1 cellular context compared by ENCODE assay signal in the genomic region with DNA sequence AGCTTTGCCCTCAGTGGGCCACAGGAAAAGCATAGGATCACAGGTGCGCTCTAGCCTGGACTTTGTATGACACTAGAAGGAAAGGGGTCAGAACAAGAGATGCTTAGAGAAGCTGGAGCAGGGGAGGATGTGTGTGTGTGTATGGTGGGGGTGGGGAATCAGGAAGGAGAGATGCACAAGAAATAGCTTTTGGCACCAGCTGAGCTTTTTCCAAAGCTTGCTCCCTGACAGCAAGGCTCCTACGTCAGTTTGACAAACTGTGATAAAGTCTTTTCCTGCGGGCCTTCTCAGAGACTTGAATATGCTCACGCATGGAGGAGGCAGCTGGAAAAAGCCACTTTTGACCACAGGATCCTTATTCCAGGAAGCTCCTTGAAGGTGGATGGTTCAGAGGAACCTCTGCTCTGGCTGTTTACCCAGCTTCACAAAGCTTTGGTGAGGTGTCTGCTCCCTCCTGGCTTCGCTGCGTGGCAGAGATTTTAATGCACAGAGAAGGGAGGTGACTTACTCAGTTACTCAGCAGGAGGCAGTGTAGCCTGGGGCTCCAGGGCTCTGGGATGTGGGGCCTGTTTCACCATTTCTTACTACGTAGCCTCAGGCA.
TF ChIP-seq lines count a peak whose summit lies in the region.

No MANE protein-coding gene starts in this region.

TF ChIP-seq in GM23338, 12 proteins besides CTCF, POLR2A, EP300 and RAD21 (continued from another document):
- TF ChIP-seq, protein P1, sequence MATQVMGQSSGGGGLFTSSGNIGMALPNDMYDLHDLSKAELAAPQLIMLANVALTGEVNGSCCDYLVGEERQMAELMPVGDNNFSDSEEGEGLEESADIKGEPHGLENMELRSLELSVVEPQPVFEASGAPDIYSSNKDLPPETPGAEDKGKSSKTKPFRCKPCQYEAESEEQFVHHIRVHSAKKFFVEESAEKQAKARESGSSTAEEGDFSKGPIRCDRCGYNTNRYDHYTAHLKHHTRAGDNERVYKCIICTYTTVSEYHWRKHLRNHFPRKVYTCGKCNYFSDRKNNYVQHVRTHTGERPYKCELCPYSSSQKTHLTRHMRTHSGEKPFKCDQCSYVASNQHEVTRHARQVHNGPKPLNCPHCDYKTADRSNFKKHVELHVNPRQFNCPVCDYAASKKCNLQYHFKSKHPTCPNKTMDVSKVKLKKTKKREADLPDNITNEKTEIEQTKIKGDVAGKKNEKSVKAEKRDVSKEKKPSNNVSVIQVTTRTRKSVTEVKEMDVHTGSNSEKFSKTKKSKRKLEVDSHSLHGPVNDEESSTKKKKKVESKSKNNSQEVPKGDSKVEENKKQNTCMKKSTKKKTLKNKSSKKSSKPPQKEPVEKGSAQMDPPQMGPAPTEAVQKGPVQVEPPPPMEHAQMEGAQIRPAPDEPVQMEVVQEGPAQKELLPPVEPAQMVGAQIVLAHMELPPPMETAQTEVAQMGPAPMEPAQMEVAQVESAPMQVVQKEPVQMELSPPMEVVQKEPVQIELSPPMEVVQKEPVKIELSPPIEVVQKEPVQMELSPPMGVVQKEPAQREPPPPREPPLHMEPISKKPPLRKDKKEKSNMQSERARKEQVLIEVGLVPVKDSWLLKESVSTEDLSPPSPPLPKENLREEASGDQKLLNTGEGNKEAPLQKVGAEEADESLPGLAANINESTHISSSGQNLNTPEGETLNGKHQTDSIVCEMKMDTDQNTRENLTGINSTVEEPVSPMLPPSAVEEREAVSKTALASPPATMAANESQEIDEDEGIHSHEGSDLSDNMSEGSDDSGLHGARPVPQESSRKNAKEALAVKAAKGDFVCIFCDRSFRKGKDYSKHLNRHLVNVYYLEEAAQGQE (IDR thresholded peaks at IDR 0.05; ENCODE audit: unreplicated experiment), result no peak
- TF ChIP-seq, protein P2, sequence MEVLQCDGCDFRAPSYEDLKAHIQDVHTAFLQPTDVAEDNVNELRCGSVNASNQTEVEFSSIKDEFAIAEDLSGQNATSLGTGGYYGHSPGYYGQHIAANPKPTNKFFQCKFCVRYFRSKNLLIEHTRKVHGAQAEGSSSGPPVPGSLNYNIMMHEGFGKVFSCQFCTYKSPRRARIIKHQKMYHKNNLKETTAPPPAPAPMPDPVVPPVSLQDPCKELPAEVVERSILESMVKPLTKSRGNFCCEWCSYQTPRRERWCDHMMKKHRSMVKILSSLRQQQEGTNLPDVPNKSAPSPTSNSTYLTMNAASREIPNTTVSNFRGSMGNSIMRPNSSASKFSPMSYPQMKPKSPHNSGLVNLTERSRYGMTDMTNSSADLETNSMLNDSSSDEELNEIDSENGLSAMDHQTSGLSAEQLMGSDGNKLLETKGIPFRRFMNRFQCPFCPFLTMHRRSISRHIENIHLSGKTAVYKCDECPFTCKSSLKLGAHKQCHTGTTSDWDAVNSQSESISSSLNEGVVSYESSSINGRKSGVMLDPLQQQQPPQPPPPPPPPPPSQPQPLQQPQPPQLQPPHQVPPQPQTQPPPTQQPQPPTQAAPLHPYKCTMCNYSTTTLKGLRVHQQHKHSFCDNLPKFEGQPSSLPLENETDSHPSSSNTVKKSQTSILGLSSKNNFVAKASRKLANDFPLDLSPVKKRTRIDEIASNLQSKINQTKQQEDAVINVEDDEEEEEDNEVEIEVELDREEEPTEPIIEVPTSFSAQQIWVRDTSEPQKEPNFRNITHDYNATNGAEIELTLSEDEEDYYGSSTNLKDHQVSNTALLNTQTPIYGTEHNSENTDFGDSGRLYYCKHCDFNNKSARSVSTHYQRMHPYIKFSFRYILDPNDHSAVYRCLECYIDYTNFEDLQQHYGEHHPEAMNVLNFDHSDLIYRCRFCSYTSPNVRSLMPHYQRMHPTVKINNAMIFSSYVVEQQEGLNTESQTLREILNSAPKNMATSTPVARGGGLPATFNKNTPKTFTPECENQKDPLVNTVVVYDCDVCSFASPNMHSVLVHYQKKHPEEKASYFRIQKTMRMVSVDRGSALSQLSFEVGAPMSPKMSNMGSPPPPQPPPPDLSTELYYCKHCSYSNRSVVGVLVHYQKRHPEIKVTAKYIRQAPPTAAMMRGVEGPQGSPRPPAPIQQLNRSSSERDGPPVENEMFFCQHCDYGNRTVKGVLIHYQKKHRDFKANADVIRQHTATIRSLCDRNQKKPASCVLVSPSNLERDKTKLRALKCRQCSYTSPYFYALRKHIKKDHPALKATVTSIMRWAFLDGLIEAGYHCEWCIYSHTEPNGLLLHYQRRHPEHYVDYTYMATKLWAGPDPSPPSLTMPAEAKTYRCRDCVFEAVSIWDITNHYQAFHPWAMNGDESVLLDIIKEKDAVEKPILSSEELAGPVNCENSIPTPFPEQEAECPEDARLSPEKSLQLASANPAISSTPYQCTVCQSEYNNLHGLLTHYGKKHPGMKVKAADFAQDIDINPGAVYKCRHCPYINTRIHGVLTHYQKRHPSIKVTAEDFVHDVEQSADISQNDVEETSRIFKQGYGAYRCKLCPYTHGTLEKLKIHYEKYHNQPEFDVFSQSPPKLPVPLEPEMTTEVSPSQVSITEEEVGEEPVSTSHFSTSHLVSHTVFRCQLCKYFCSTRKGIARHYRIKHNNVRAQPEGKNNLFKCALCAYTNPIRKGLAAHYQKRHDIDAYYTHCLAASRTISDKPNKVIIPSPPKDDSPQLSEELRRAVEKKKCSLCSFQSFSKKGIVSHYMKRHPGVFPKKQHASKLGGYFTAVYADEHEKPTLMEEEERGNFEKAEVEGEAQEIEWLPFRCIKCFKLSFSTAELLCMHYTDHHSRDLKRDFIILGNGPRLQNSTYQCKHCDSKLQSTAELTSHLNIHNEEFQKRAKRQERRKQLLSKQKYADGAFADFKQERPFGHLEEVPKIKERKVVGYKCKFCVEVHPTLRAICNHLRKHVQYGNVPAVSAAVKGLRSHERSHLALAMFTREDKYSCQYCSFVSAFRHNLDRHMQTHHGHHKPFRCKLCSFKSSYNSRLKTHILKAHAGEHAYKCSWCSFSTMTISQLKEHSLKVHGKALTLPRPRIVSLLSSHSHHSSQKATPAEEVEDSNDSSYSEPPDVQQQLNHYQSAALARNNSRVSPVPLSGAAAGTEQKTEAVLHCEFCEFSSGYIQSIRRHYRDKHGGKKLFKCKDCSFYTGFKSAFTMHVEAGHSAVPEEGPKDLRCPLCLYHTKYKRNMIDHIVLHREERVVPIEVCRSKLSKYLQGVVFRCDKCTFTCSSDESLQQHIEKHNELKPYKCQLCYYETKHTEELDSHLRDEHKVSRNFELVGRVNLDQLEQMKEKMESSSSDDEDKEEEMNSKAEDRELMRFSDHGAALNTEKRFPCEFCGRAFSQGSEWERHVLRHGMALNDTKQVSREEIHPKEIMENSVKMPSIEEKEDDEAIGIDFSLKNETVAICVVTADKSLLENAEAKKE (CRISPR knock-in tag; IDR thresholded peaks at IDR 0.05), result no peak
- TF ChIP-seq STAT1 (IDR thresholded peaks at IDR 0.05; ENCODE audit: unreplicated experiment) (no peak), ZNF331 (CRISPR knock-in tag; IDR thresholded peaks at IDR 0.05; ENCODE audit: low read depth) (no peak), CREB1 (CRISPR knock-in tag; IDR thresholded peaks at IDR 0.05; ENCODE audit: low read depth) (no peak), NANOG (IDR thresholded peaks at IDR 0.05; ENCODE audit: borderline replicate concordance) (no peak), POLR2AphosphoS5 (IDR thresholded peaks at IDR 0.05; ENCODE audit: low read depth) (no peak), EZH2 (IDR thresholded peaks at IDR 0.05; ENCODE audit: low read depth, unreplicated experiment) (no peak), ZNF114 (CRISPR knock-in tag; IDR thresholded peaks at IDR 0.05) (no peak), EZH2phosphoT487 (IDR thresholded peaks at IDR 0.05; ENCODE audit: unreplicated experiment) (no peak)
- TF ChIP-seq, protein P3, sequence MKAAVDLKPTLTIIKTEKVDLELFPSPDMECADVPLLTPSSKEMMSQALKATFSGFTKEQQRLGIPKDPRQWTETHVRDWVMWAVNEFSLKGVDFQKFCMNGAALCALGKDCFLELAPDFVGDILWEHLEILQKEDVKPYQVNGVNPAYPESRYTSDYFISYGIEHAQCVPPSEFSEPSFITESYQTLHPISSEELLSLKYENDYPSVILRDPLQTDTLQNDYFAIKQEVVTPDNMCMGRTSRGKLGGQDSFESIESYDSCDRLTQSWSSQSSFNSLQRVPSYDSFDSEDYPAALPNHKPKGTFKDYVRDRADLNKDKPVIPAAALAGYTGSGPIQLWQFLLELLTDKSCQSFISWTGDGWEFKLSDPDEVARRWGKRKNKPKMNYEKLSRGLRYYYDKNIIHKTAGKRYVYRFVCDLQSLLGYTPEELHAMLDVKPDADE (IDR thresholded peaks at IDR 0.05), result no peak
